Comparison of ENCODE assay signal across 10 cellular contexts in genomic region chr10:22475527-22475856, GRCh38.
A peak's percentile ranks its signal among the peaks of the same experiment; 100 is the strongest.
DNase-seq lines count a peak whose midpoint lies in the region; ATAC-seq and TF ChIP-seq lines count a peak whose summit lies in the region.
"Had no signal": no experiment of that assay in that cellular context is flagged by ENCODE, and none has a peak within 500 bp of the region (broad histone marks: within the 10 kb centered on the region; RNA-seq: fewer than 3 reads in every experiment).

No MANE protein-coding gene starts in this region.

- H3K9me3 Mint-ChIP-seq in type B pancreatic cell: no peaks in the 10 kb centered on the region

- ATAC-seq in heart left ventricle (no peak), left ventricle myocardium superior (no peak), HG02938 (IDR thresholded peaks at IDR 0.05; ENCODE audit: unreplicated experiment) (no peak)

- H3K27ac ChIP-seq in heart left ventricle (no peak overlapping the region), brain microvascular endothelial cell (no peak overlapping the region), muscle layer of duodenum (ENCODE audit: low read length) (no peak overlapping the region)
- H3K27ac ChIP-seq: SK-N-MC had no signal

- peaks cover 0 to 22% (median 16%) of the 10 kb centered on the region in 12 donors for H3K4me1 ChIP-seq in heart left ventricle
- H3K4me1 ChIP-seq in muscle layer of duodenum (ENCODE audit: control insufficient read depth in 1 of 2, insufficient read depth in 2 of 2, low read length in 2 of 2): peaks cover 0 to 22% of the 10 kb centered on the region in 2 donors

- H3K27ac Mint-ChIP-seq in type B pancreatic cell: peak overlapping the region; percentile 50

- H3K36me3 Mint-ChIP-seq in type B pancreatic cell: no peaks in the 10 kb centered on the region

- intact Hi-C loops in heart left ventricle (cut with DNase I) (no loop called here), left ventricle myocardium superior (cut with micrococcal nuclease) (no loop called here)

- H3K27me3 ChIP-seq in heart left ventricle (peaks cover 36 to 76% (median 64%) of the 10 kb centered on the region in 9 donors), brain microvascular endothelial cell (replicated peaks) (peaks cover 44% of the 10 kb centered on the region), muscle layer of duodenum (ENCODE audit: low read depth, low read length) (peaks cover 34% of the 10 kb centered on the region)

- DNase-seq in heart left ventricle (no peak), left ventricle myocardium superior (no peak), brain microvascular endothelial cell (no peak), type B pancreatic cell (ENCODE audit: extremely low spot score, unreplicated experiment) (no peak), NCI-H1436 (lab: John Stamatoyannopoulos, UW) (no peak), RKO (ENCODE audit: low spot score) (no peak)
- DNase-seq: DMS153 had no signal

- H3K27me3 Mint-ChIP-seq in type B pancreatic cell: peaks cover 81% of the 10 kb centered on the region

- H3K4me3 ChIP-seq in heart left ventricle (peak overlapping the region in 11 of 12 donors; percentile 38 to 54 (median 45)), brain microvascular endothelial cell (ENCODE audit: low read depth, low read length) (peak overlapping the region; percentile 39), muscle layer of duodenum (ENCODE audit: low read depth in 1 of 2, low read length in 2 of 2) (peak overlapping the region; percentile 45 to 68)
- H3K4me3 ChIP-seq: SK-N-MC had no signal

- 5 to 11% (median 7%) methylated on average over 13 to 16 of the region's 16 CpGs for WGBS in heart left ventricle, 4 donors

- in situ Hi-C loops in brain microvascular endothelial cell (cut with HindIII; ENCODE audit: low pct_ligation_motif_present, low sequenced_read_pairs): no loop called here

- H3K4me3 Mint-ChIP-seq in type B pancreatic cell: peak overlapping the region; percentile 93

- H3K36me3 ChIP-seq in heart left ventricle: no peaks in the 10 kb centered on the region
- H3K36me3 ChIP-seq in brain microvascular endothelial cell (replicated peaks): no peaks in the 10 kb centered on the region
- H3K36me3 ChIP-seq in muscle layer of duodenum (ENCODE audit: control insufficient read depth in 1 of 2, insufficient read depth in 2 of 2, low read length in 2 of 2): no peaks in the 10 kb centered on the region

- no peak for TF ChIP-seq POLR2A in heart left ventricle (IDR thresholded peaks at IDR 0.05)

- H3K9me3 ChIP-seq in heart left ventricle: no peaks in the 10 kb centered on the region
- no peaks in the 10 kb centered on the region for H3K9me3 ChIP-seq in muscle layer of duodenum (ENCODE audit: control insufficient read depth in 1 of 2, low read length in 2 of 2)

- peaks cover 18% of the 10 kb centered on the region for H3K4me1 Mint-ChIP-seq in type B pancreatic cell (ENCODE audit: unreplicated experiment)

- TF ChIP-seq CTCF in heart left ventricle (IDR thresholded peaks at IDR 0.05) (peak in 1 of 12 donors; percentile 4), brain microvascular endothelial cell (IDR thresholded peaks at IDR 0.05; ENCODE audit: low read depth, low read length, missing control alignments) (no peak), type B pancreatic cell (conservative IDR thresholded peaks at IDR 0.05) (no peak)
